ENCODE assay signal across 1 cellular context in the genomic region with DNA sequence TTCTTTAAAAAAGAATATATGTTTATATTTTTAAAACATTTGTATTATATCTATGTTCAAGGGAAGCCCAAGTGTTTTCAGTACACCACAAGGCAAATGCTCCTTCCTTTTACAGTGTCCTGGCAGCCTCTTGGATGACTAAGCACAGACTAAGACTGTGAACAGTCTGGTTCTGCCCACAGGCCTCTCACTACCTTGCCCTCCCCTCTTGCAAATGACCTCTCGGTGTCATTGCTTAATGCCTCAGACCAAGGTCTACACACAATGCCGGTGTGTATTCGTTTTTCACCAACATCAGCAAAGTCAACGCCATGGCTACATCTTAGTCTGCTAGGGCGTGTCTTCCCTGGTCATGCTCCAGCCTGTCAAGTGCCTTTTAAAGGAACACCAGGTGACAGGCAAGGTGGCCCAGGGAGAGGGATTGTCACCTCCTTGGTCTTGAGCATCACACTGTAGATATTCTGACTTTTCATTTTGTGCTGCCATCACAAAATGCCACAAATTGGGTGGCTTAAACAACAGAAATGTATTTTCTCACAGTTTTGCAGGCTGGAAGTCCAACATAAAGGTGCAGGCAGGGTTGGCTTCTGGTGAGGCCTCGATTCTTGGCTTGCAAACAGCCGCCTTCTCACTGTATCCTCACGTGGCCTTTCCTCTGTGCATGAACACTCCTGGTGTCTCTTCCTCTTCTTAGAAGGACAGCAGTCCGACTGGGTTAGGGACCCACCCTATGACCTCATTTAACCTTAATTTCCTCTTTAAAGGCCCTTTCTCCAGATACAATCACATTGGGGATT.
TF ChIP-seq lines count a peak whose summit lies in the region.

No MANE protein-coding gene starts in this region.

TF ChIP-seq in HepG2, 621 proteins besides CTCF, POLR2A, EP300 and RAD21 (continued from another document):
- TF ChIP-seq, protein P1, sequence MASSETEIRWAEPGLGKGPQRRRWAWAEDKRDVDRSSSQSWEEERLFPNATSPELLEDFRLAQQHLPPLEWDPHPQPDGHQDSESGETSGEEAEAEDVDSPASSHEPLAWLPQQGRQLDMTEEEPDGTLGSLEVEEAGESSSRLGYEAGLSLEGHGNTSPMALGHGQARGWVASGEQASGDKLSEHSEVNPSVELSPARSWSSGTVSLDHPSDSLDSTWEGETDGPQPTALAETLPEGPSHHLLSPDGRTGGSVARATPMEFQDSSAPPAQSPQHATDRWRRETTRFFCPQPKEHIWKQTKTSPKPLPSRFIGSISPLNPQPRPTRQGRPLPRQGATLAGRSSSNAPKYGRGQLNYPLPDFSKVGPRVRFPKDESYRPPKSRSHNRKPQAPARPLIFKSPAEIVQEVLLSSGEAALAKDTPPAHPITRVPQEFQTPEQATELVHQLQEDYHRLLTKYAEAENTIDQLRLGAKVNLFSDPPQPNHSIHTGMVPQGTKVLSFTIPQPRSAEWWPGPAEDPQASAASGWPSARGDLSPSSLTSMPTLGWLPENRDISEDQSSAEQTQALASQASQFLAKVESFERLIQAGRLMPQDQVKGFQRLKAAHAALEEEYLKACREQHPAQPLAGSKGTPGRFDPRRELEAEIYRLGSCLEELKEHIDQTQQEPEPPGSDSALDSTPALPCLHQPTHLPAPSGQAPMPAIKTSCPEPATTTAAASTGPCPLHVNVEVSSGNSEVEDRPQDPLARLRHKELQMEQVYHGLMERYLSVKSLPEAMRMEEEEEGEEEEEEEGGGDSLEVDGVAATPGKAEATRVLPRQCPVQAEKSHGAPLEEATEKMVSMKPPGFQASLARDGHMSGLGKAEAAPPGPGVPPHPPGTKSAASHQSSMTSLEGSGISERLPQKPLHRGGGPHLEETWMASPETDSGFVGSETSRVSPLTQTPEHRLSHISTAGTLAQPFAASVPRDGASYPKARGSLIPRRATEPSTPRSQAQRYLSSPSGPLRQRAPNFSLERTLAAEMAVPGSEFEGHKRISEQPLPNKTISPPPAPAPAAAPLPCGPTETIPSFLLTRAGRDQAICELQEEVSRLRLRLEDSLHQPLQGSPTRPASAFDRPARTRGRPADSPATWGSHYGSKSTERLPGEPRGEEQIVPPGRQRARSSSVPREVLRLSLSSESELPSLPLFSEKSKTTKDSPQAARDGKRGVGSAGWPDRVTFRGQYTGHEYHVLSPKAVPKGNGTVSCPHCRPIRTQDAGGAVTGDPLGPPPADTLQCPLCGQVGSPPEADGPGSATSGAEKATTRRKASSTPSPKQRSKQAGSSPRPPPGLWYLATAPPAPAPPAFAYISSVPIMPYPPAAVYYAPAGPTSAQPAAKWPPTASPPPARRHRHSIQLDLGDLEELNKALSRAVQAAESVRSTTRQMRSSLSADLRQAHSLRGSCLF (CRISPR knock-in tag; IDR thresholded peaks at IDR 0.05; ENCODE audit: borderline replicate concordance): no peak
- no peak for TF ChIP-seq ZNF564 (CRISPR knock-in tag; IDR thresholded peaks at IDR 0.05)
- TF ChIP-seq, protein P2, sequence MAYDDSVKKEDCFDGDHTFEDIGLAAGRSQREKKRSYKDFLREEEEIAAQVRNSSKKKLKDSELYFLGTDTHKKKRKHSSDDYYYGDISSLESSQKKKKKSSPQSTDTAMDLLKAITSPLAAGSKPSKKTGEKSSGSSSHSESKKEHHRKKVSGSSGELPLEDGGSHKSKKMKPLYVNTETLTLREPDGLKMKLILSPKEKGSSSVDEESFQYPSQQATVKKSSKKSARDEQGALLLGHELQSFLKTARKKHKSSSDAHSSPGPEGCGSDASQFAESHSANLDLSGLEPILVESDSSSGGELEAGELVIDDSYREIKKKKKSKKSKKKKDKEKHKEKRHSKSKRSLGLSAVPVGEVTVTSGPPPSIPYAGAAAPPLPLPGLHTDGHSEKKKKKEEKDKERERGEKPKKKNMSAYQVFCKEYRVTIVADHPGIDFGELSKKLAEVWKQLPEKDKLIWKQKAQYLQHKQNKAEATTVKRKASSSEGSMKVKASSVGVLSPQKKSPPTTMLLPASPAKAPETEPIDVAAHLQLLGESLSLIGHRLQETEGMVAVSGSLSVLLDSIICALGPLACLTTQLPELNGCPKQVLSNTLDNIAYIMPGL (CRISPR knock-in tag; IDR thresholded peaks at IDR 0.05; ENCODE audit: borderline replicate concordance in 1 of 2, low read depth in 1 of 2): no peak
- TF ChIP-seq NCOA2 (CRISPR knock-in tag; IDR thresholded peaks at IDR 0.05): no peak
- TF ChIP-seq, protein P3, sequence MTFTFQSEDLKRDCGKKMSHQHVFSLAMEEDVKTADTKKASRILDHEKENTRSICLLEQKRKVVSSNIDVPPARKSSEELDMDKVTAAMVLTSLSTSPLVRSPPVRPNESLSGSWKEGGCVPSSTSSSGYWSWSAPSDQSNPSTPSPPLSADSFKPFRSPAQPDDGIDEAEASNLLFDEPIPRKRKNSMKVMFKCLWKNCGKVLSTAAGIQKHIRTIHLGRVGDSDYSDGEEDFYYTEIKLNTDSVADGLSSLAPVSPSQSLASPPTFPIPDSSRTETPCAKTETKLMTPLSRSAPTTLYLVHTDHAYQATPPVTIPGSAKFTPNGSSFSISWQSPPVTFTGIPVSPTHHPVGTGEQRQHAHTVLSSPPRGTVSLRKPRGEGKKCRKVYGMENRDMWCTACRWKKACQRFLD (CRISPR knock-in tag; IDR thresholded peaks at IDR 0.05; ENCODE audit: borderline replicate concordance): no peak
- TF ChIP-seq ESRRA (CRISPR knock-in tag; IDR thresholded peaks at IDR 0.05; ENCODE audit: low read depth): peak; percentile 88
- TF ChIP-seq RARA (CRISPR knock-in tag; IDR thresholded peaks at IDR 0.05): peak; percentile 33; the same call in 1 of the 2 replicates
- no peak for TF ChIP-seq JUN (CRISPR knock-in tag; IDR thresholded peaks at IDR 0.05)
- TF ChIP-seq ZNF781 (CRISPR knock-in tag; IDR thresholded peaks at IDR 0.05; ENCODE audit: borderline replicate concordance, not compliant biosample characterization): no peak
- TF ChIP-seq ZNF776 (CRISPR knock-in tag; IDR thresholded peaks at IDR 0.05): no peak
- TF ChIP-seq, protein P4, sequence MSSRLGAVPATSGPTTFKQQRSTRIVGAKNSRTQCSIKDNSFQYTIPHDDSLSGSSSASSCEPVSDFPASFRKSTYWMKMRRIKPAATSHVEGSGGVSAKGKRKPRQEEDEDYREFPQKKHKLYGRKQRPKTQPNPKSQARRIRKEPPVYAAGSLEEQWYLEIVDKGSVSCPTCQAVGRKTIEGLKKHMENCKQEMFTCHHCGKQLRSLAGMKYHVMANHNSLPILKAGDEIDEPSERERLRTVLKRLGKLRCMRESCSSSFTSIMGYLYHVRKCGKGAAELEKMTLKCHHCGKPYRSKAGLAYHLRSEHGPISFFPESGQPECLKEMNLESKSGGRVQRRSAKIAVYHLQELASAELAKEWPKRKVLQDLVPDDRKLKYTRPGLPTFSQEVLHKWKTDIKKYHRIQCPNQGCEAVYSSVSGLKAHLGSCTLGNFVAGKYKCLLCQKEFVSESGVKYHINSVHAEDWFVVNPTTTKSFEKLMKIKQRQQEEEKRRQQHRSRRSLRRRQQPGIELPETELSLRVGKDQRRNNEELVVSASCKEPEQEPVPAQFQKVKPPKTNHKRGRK (CRISPR knock-in tag; IDR thresholded peaks at IDR 0.05): no peak
- TF ChIP-seq, protein P5, sequence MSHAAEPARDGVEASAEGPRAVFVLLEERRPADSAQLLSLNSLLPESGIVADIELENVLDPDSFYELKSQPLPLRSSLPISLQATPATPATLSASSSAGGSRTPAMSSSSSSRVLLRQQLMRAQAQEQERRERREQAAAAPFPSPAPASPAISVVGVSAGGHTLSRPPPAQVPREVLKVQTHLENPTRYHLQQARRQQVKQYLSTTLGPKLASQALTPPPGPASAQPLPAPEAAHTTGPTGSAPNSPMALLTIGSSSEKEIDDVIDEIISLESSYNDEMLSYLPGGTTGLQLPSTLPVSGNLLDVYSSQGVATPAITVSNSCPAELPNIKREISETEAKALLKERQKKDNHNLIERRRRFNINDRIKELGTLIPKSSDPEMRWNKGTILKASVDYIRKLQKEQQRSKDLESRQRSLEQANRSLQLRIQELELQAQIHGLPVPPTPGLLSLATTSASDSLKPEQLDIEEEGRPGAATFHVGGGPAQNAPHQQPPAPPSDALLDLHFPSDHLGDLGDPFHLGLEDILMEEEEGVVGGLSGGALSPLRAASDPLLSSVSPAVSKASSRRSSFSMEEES (CRISPR knock-in tag; IDR thresholded peaks at IDR 0.05): no peak
- TF ChIP-seq ZNF772 (CRISPR knock-in tag; IDR thresholded peaks at IDR 0.05): no peak
- TF ChIP-seq CEBPG (CRISPR knock-in tag; IDR thresholded peaks at IDR 0.05): peak; percentile 69
- peak; percentile 23; the same call in 1 of the 2 replicates for TF ChIP-seq FOSL2 (CRISPR knock-in tag; IDR thresholded peaks at IDR 0.05)
- TF ChIP-seq ATAD3A (CRISPR knock-in tag; IDR thresholded peaks at IDR 0.05): no peak
- TF ChIP-seq NPAS2 (CRISPR knock-in tag; IDR thresholded peaks at IDR 0.05; ENCODE audit: borderline replicate concordance): no peak
- TF ChIP-seq CREM (IDR thresholded peaks at IDR 0.05): no peak
- TF ChIP-seq CREM (CRISPR knock-in tag; IDR thresholded peaks at IDR 0.05): no peak
- no peak for TF ChIP-seq PHB2 (IDR thresholded peaks at IDR 0.05; ENCODE audit: partially characterized antibody)
- TF ChIP-seq NR2F1 (CRISPR knock-in tag; IDR thresholded peaks at IDR 0.05): 0 out of 4 replicates have a peak, but pooled peaks of 1 of the 2 experiments have one; percentile 48
- peak; percentile 47 for TF ChIP-seq HNF4A (CRISPR knock-in tag; IDR thresholded peaks at IDR 0.05)
- TF ChIP-seq SKI (IDR thresholded peaks at IDR 0.05; ENCODE audit: partially characterized antibody): peak; percentile 33
- TF ChIP-seq MAFK (conservative IDR thresholded peaks at IDR 0.05 in 1 of 2, IDR thresholded peaks at IDR 0.05 in 1 of 2; ENCODE audit: low read length in 2 of 2): peak; percentile 6 to 61; a peak in 2 of 4 replicates
- peak; percentile 15; the same call in 1 of the 2 replicates for TF ChIP-seq MAFF (IDR thresholded peaks at IDR 0.05; ENCODE audit: low read depth, low read length)
- peak; percentile 54; the same call in 1 of the 2 replicates for TF ChIP-seq NR2F6 (IDR thresholded peaks at IDR 0.05)
- TF ChIP-seq NR2F6 (CRISPR knock-in tag; IDR thresholded peaks at IDR 0.05): peak; percentile 74
- TF ChIP-seq RFXANK (CRISPR knock-in tag; IDR thresholded peaks at IDR 0.05): no peak
- TF ChIP-seq ISL2 (CRISPR knock-in tag; IDR thresholded peaks at IDR 0.05): no peak
TF ChIP-seq in HepG2: peak in this region for 12.
